Comparison of ENCODE assay signal across 1 cellular context in the genomic region with DNA sequence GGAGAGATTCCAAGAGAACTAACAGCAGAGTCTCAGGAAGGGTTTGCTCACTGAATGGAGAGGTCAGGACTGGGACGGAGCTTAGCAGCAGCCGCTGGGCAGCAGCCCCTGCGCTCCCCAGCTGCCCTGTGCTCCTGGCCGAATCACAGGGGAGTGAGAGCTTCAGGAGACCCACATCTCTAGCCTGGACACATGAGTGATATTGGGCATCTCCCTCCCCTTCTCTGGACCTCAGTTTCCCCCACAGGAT.
TF ChIP-seq lines count a peak whose summit lies in the region.

No MANE protein-coding gene starts in this region.

TF ChIP-seq in GM12878, 131 proteins besides CTCF, POLR2A, EP300 and RAD21:
- TF ChIP-seq RFX5 (IDR thresholded peaks at IDR 0.05; ENCODE audit: low read depth, low read length) (no peak), USF1 (IDR thresholded peaks at IDR 0.05; ENCODE audit: borderline replicate concordance, extremely low read length, insufficient read depth, low read depth, low read length) (no peak), ZNF24 (IDR thresholded peaks at IDR 0.05) (no peak), LARP7 (IDR thresholded peaks at IDR 0.05) (no peak), SMAD1 (IDR thresholded peaks at IDR 0.05; ENCODE audit: low read depth, partially characterized antibody) (no peak), CHD1 (IDR thresholded peaks at IDR 0.05; ENCODE audit: low read depth, low read length) (no peak), EGR1 (IDR thresholded peaks at IDR 0.05; ENCODE audit: borderline replicate concordance in 1 of 2, low read depth in 2 of 2, low read length in 2 of 2) (no peak), REST (IDR thresholded peaks at IDR 0.05; ENCODE audit: low read depth, low read length) (no peak), ZSCAN29 (IDR thresholded peaks at IDR 0.05) (no peak), ZNF207 (IDR thresholded peaks at IDR 0.05; ENCODE audit: borderline replicate concordance) (no peak)
- TF ChIP-seq, protein P1, sequence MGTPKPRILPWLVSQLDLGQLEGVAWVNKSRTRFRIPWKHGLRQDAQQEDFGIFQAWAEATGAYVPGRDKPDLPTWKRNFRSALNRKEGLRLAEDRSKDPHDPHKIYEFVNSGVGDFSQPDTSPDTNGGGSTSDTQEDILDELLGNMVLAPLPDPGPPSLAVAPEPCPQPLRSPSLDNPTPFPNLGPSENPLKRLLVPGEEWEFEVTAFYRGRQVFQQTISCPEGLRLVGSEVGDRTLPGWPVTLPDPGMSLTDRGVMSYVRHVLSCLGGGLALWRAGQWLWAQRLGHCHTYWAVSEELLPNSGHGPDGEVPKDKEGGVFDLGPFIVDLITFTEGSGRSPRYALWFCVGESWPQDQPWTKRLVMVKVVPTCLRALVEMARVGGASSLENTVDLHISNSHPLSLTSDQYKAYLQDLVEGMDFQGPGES (IDR thresholded peaks at IDR 0.05): no peak
